1 cellular context compared by ENCODE assay signal in genomic region chr22:23833017-23833795, GRCh38.
TF ChIP-seq lines count a peak whose summit lies in the region.

No MANE protein-coding gene starts in this region.

TF ChIP-seq in GM12878, 131 proteins besides CTCF, POLR2A, EP300 and RAD21:
- TF ChIP-seq LARP7 (IDR thresholded peaks at IDR 0.05): no peak
- no peak for TF ChIP-seq CEBPB (IDR thresholded peaks at IDR 0.05; ENCODE audit: borderline replicate concordance in 1 of 2, low read depth in 2 of 2, low read length in 2 of 2)
